Comparison of ENCODE assay signal across 23 cellular contexts in genomic region chr2:157938556-157938955, GRCh38.
DNase-seq lines count a peak whose midpoint lies in the region; ATAC-seq and TF ChIP-seq lines count a peak whose summit lies in the region.
"Had no signal": no experiment of that assay in that cellular context is flagged by ENCODE, and none has a peak within 500 bp of the region (broad histone marks: within the 10 kb centered on the region; RNA-seq: fewer than 3 reads in every experiment).

No MANE protein-coding gene starts in this region.

- H3K4me3 ChIP-seq in cardiac muscle cell (no peak overlapping the region), left ventricle myocardium inferior (no peak overlapping the region), brain microvascular endothelial cell (ENCODE audit: low read depth, low read length) (no peak overlapping the region), transverse colon (no peak overlapping the region)
- H3K4me3 ChIP-seq: coronary artery had no signal

- H3K27me3 ChIP-seq in cardiac muscle cell (no peaks in the 10 kb centered on the region), left ventricle myocardium inferior (ENCODE audit: low read depth) (no peaks in the 10 kb centered on the region), brain microvascular endothelial cell (replicated peaks) (no peaks in the 10 kb centered on the region), transverse colon (no peaks in the 10 kb centered on the region)

- no peak overlapping the region for H3K4me3 Mint-ChIP-seq in stimulated activated naive B cell treated with anti-CD40 and anti-IgM and Interleukin-4, amounts not matched to agents 10 μg/mL and 1 μg/mL and 100 μg/mL, for 72 hours
- H3K4me3 Mint-ChIP-seq: activated CD8-positive, alpha-beta T cell treated with anti-CD3 and anti-CD28 coated beads for 36 hours; CD8-positive, alpha-beta T cell; naive thymus-derived CD4-positive, alpha-beta T cell had no signal

- no peaks in the 10 kb centered on the region for H3K9me3 ChIP-seq in cardiac muscle cell (ENCODE audit: low read depth)
- no peaks in the 10 kb centered on the region for H3K9me3 ChIP-seq in left ventricle myocardium inferior (replicated peaks)
- H3K9me3 ChIP-seq in transverse colon, result no peaks in the 10 kb centered on the region

- peak; percentile 25 for ATAC-seq in left colon
- ATAC-seq in stimulated activated naive B cell treated with anti-CD40 and anti-IgM and Interleukin-4, amounts not matched to agents 10 μg/mL and 1 μg/mL and 100 μg/mL, for 72 hours (replicated peaks), result no peak
- ATAC-seq in GM18868 (IDR thresholded peaks at IDR 0.05; ENCODE audit: unreplicated experiment), result no peak
- ATAC-seq: CD8-positive, alpha-beta T cell; Right ventricle myocardium inferior had no signal

- TF ChIP-seq CTCF in cardiac muscle cell (IDR thresholded peaks at IDR 0.05; ENCODE audit: low read depth, low read length) (no peak), left ventricle myocardium inferior (IDR thresholded peaks at IDR 0.05; ENCODE audit: borderline replicate concordance) (no peak), brain microvascular endothelial cell (IDR thresholded peaks at IDR 0.05; ENCODE audit: low read depth, low read length, missing control alignments) (no peak), transverse colon (IDR thresholded peaks at IDR 0.05) (no peak)

- H3K36me3 ChIP-seq in cardiac muscle cell, result no peaks in the 10 kb centered on the region
- no peaks in the 10 kb centered on the region for H3K36me3 ChIP-seq in left ventricle myocardium inferior
- no peaks in the 10 kb centered on the region for H3K36me3 ChIP-seq in brain microvascular endothelial cell (replicated peaks)
- H3K36me3 ChIP-seq in transverse colon, result no peaks in the 10 kb centered on the region

- H3K27me3 Mint-ChIP-seq in stimulated activated naive B cell treated with anti-CD40 and anti-IgM and Interleukin-4, amounts not matched to agents 10 μg/mL and 1 μg/mL and 100 μg/mL, for 72 hours, result peaks cover 0 to 5% of the 10 kb centered on the region in 2 donors
- H3K27me3 Mint-ChIP-seq: activated CD8-positive, alpha-beta T cell treated with anti-CD3 and anti-CD28 coated beads for 36 hours had no signal

- H3K9me3 Mint-ChIP-seq in stimulated activated naive B cell treated with anti-CD40 and anti-IgM and Interleukin-4, amounts not matched to agents 10 μg/mL and 1 μg/mL and 100 μg/mL, for 72 hours, result no peaks in the 10 kb centered on the region
- H3K9me3 Mint-ChIP-seq: activated CD8-positive, alpha-beta T cell treated with anti-CD3 and anti-CD28 coated beads for 36 hours; CD8-positive, alpha-beta T cell; naive thymus-derived CD4-positive, alpha-beta T cell had no signal

- H3K27ac ChIP-seq in cardiac muscle cell, result peak overlapping the region; percentile 87
- H3K27ac ChIP-seq in left ventricle myocardium inferior (replicated peaks), result no peak overlapping the region
- H3K27ac ChIP-seq in brain microvascular endothelial cell, result no peak overlapping the region
- H3K27ac ChIP-seq in transverse colon, result peak overlapping the region in 3 of 4 donors; percentile 30 to 46 (median 34)
- H3K27ac ChIP-seq: 22Rv1, coronary artery had no signal

- H3K4me1 Mint-ChIP-seq in stimulated activated naive B cell treated with anti-CD40 and anti-IgM and Interleukin-4, amounts not matched to agents 10 μg/mL and 1 μg/mL and 100 μg/mL, for 72 hours, result no peaks in the 10 kb centered on the region

- H3K4me1 ChIP-seq in cardiac muscle cell (ENCODE audit: low read depth), result peaks cover 26% of the 10 kb centered on the region
- peaks cover 15% of the 10 kb centered on the region for H3K4me1 ChIP-seq in left ventricle myocardium inferior
- peaks cover 0 to 8% (median 2%) of the 10 kb centered on the region in 4 donors for H3K4me1 ChIP-seq in transverse colon

- no peak for TF ChIP-seq EP300 in transverse colon (IDR thresholded peaks at IDR 0.05; ENCODE audit: low read depth)

- H3K36me3 Mint-ChIP-seq in stimulated activated naive B cell treated with anti-CD40 and anti-IgM and Interleukin-4, amounts not matched to agents 10 μg/mL and 1 μg/mL and 100 μg/mL, for 72 hours, result no peaks in the 10 kb centered on the region
- H3K36me3 Mint-ChIP-seq: CD8-positive, alpha-beta T cell had no signal

- WGBS in transverse colon (ENCODE audit: low coverage in 1 of 2), 2 donors, result 72% methylated on average over 3 of the region's 3 CpGs; no CpG with 5 or more reads in 1 of the 2 donors

- peak in 1 of 2 donors; percentile 14 for DNase-seq in cardiac muscle cell (ENCODE audit: low read depth in 1 of 2, low spot score in 1 of 2)
- DNase-seq in left ventricle myocardium inferior, result no peak
- DNase-seq in brain microvascular endothelial cell, result peak; percentile 7
- DNase-seq in left colon, result no peak
- DNase-seq in transverse colon, result no peak
- DNase-seq in SHP77 treated with DMSO at 0.1 percent for 48 hours (lab: John Stamatoyannopoulos, UW), result no peak
- no peak for DNase-seq in stimulated activated naive B cell treated with anti-CD40 and anti-IgM and Interleukin-4, amounts not matched to agents 10 μg/mL and 1 μg/mL and 100 μg/mL, for 72 hours
- DNase-seq: activated CD4-positive, CD25-positive, alpha-beta regulatory T cell treated with anti-CD3 and anti-CD28 coated beads, Interleukin-2, amount 50 U/mL, for 72 hours; activated CD8-positive, alpha-beta T cell treated with anti-CD3 and anti-CD28 coated beads for 36 hours; activated effector memory CD4-positive, alpha-beta T cell treated with anti-CD3 and anti-CD28 coated beads, Interleukin-2, amount 50 U/mL, for 16 hours; activated T-cell treated with anti-CD3 and anti-CD28 coated beads for 4 hours; CD8-positive, alpha-beta T cell; DMS153; naive thymus-derived CD4-positive, alpha-beta T cell; NCI-H1092 treated with DMSO at 0.1 percent for 48 hours; NCI-H2029; NCI-H345; NCI-H82; T1000 had no signal

- in situ Hi-C loops in brain microvascular endothelial cell (cut with HindIII; ENCODE audit: low pct_ligation_motif_present, low sequenced_read_pairs) (no loop called here), transverse colon (cut with MboI; ENCODE audit: low pct_ligation_motif_present in 1 of 4, low pct_unique_long_range_greater_than_20kb in 1 of 4, low sequenced_read_pairs in 3 of 4) (no loop called here)

- no peak for TF ChIP-seq POLR2A in transverse colon (IDR thresholded peaks at IDR 0.05)

- intact Hi-C loops in left ventricle myocardium inferior (cut with micrococcal nuclease), result no loop called here
- intact Hi-C loops in left colon (cut with DNase I, micrococcal nuclease), result no loop called here
- intact Hi-C loops in transverse colon (cut with DNase I; ENCODE audit: low total_unique reads), result no loop called here

- H3K27ac Mint-ChIP-seq in stimulated activated naive B cell treated with anti-CD40 and anti-IgM and Interleukin-4, amounts not matched to agents 10 μg/mL and 1 μg/mL and 100 μg/mL, for 72 hours, result no peak overlapping the region
- H3K27ac Mint-ChIP-seq: activated CD8-positive, alpha-beta T cell treated with anti-CD3 and anti-CD28 coated beads for 36 hours; CD8-positive, alpha-beta T cell; naive thymus-derived CD4-positive, alpha-beta T cell had no signal

Comparison
In these comparisons a context has a peak if more than half of its experiments do, and no peak if none do; other contexts are left out.
1. H3K27ac ChIP-seq: peak in cardiac muscle cell (single experiment) and transverse colon (3 of 4); none in left ventricle myocardium inferior (single experiment) and brain microvascular endothelial cell (single experiment).